8 cellular contexts compared by ENCODE assay signal in genomic region chr3:42490243-42490642, GRCh38. TPM values are rescaled to one million over a fixed set of nuclear protein-coding genes. Genes with fewer than 3 reads are reported as not detected.
A peak's percentile ranks its signal among the peaks of the same experiment; 100 is the strongest.
DNase-seq lines count a peak whose midpoint lies in the region; ATAC-seq and TF ChIP-seq lines count a peak whose summit lies in the region.

No MANE protein-coding gene starts in this region.

- no peak overlapping the region for H3K27ac ChIP-seq in naive thymus-derived CD4-positive, alpha-beta T cell (ENCODE audit: low read depth, low read length)
- H3K27ac ChIP-seq in neural progenitor cell: no peak overlapping the region

- no peaks in the 10 kb centered on the region for H3K9me3 ChIP-seq in naive thymus-derived CD4-positive, alpha-beta T cell (ENCODE audit: control insufficient read depth in 2 of 3, low read length in 3 of 3)
- H3K9me3 ChIP-seq in neural progenitor cell (ENCODE audit: low read depth): no peaks in the 10 kb centered on the region

- TF ChIP-seq POLR2A in GM18505 (IDR thresholded peaks at IDR 0.05; ENCODE audit: borderline replicate concordance, extremely low read depth, insufficient read depth, insufficient read length): no peak

- no peak overlapping the region for H2AFZ ChIP-seq in neural progenitor cell (replicated peaks)

- peak overlapping the region in 1 of 9 donors; percentile 9 for H3K27ac Mint-ChIP-seq in naive thymus-derived CD4-positive, alpha-beta T cell
- no peak overlapping the region for H3K27ac Mint-ChIP-seq in neural progenitor cell
- H3K27ac Mint-ChIP-seq in natural killer cell treated with Interleukin-12 subunit alpha and Interleukin-12 subunit beta and Interleukin-15 and Interleukin-18, amount 100 ng/mL, for 72 hours: no peak overlapping the region

- H3K4me3 Mint-ChIP-seq in naive thymus-derived CD4-positive, alpha-beta T cell: no peak overlapping the region
- no peak overlapping the region for H3K4me3 Mint-ChIP-seq in neural progenitor cell
- H3K4me3 Mint-ChIP-seq in natural killer cell treated with Interleukin-12 subunit alpha and Interleukin-12 subunit beta and Interleukin-15 and Interleukin-18, amount 100 ng/mL, for 72 hours: no peak overlapping the region

- H3K79me2 ChIP-seq in neural progenitor cell (ENCODE audit: low read depth): no peaks in the 10 kb centered on the region

- H3F3A ChIP-seq in neural progenitor cell (ENCODE audit: low read depth): no peaks in the 10 kb centered on the region

- no peaks in the 10 kb centered on the region for H3K36me3 Mint-ChIP-seq in naive thymus-derived CD4-positive, alpha-beta T cell
- no peaks in the 10 kb centered on the region for H3K36me3 Mint-ChIP-seq in neural progenitor cell
- no peaks in the 10 kb centered on the region for H3K36me3 Mint-ChIP-seq in natural killer cell treated with Interleukin-12 subunit alpha and Interleukin-12 subunit beta and Interleukin-15 and Interleukin-18, amount 100 ng/mL, for 72 hours

- in situ Hi-C loops in T47D (cut with HindIII; ENCODE audit: low pct_unique_long_range_greater_than_20kb, low sequenced_read_pairs): no loop called here

- DNase-seq in Kasumi-1 (lab: John Stamatoyannopoulos, UW) (peak; percentile 92 to 95), T47D (ENCODE audit: low read depth in 1 of 2, low spot score in 1 of 2) (peak; percentile 55 to 98), OCI-M2 (lab: John Stamatoyannopoulos, UW; ENCODE audit: unreplicated experiment) (no peak), neural progenitor cell (ENCODE audit: low spot score) (no peak)
- no peak for DNase-seq in naive thymus-derived CD4-positive, alpha-beta T cell
- no peak for DNase-seq in natural killer cell treated with Interleukin-12 subunit alpha and Interleukin-12 subunit beta and Interleukin-15 and Interleukin-18, amount 100 ng/mL, for 72 hours (ENCODE audit: low spot score)

- H3K4me1 ChIP-seq in naive thymus-derived CD4-positive, alpha-beta T cell (ENCODE audit: control insufficient read depth in 2 of 2, insufficient read depth in 2 of 2, low read length in 2 of 2): no peaks in the 10 kb centered on the region
- H3K4me1 ChIP-seq in neural progenitor cell: no peaks in the 10 kb centered on the region

- POLR2A ChIA-PET in naive thymus-derived CD4-positive, alpha-beta T cell (lab: Charles Lee): interaction anchor here (0.6 kb wide), 1 partner anchor 142 kb away, joined by 3 read pairs; no protein-coding TSS in a partner anchor

- no peak overlapping the region for H3K9ac ChIP-seq in neural progenitor cell

- H4K20me1 ChIP-seq in neural progenitor cell (ENCODE audit: low read depth): no peaks in the 10 kb centered on the region

- no peak for TF ChIP-seq CTCF in neural progenitor cell (IDR thresholded peaks at IDR 0.05)

- intact Hi-C loops in naive thymus-derived CD4-positive, alpha-beta T cell (cut with micrococcal nuclease): no loop called here

- H3K36me3 ChIP-seq in naive thymus-derived CD4-positive, alpha-beta T cell (ENCODE audit: control insufficient read depth in 2 of 3, insufficient read depth in 3 of 3, low read length in 3 of 3): no peaks in the 10 kb centered on the region
- no peaks in the 10 kb centered on the region for H3K36me3 ChIP-seq in neural progenitor cell

- H3K9me3 Mint-ChIP-seq in naive thymus-derived CD4-positive, alpha-beta T cell: no peaks in the 10 kb centered on the region
- H3K9me3 Mint-ChIP-seq in neural progenitor cell: no peaks in the 10 kb centered on the region
- no peaks in the 10 kb centered on the region for H3K9me3 Mint-ChIP-seq in natural killer cell treated with Interleukin-12 subunit alpha and Interleukin-12 subunit beta and Interleukin-15 and Interleukin-18, amount 100 ng/mL, for 72 hours

- H3K27me3 Mint-ChIP-seq in naive thymus-derived CD4-positive, alpha-beta T cell: peaks cover 0 to 17% (median 3%) of the 10 kb centered on the region in 5 donors
- H3K27me3 Mint-ChIP-seq in neural progenitor cell (ENCODE audit: insufficient read depth, low read depth): peaks cover 3% of the 10 kb centered on the region
- H3K27me3 Mint-ChIP-seq in natural killer cell treated with Interleukin-12 subunit alpha and Interleukin-12 subunit beta and Interleukin-15 and Interleukin-18, amount 100 ng/mL, for 72 hours: peaks cover 3 to 12% of the 10 kb centered on the region in 2 donors

- no peaks in the 10 kb centered on the region for H3K27me3 ChIP-seq in naive thymus-derived CD4-positive, alpha-beta T cell (ENCODE audit: control insufficient read depth in 2 of 2, insufficient read depth in 2 of 2, low read length in 2 of 2)
- no peaks in the 10 kb centered on the region for H3K27me3 ChIP-seq in neural progenitor cell

- H3K4me2 ChIP-seq in neural progenitor cell: no peak overlapping the region

- peaks cover 0 to 7% (median 0%) of the 10 kb centered on the region in 7 donors for H3K4me1 Mint-ChIP-seq in naive thymus-derived CD4-positive, alpha-beta T cell
- H3K4me1 Mint-ChIP-seq in neural progenitor cell: no peaks in the 10 kb centered on the region
- no peaks in the 10 kb centered on the region for H3K4me1 Mint-ChIP-seq in natural killer cell treated with Interleukin-12 subunit alpha and Interleukin-12 subunit beta and Interleukin-15 and Interleukin-18, amount 100 ng/mL, for 72 hours (ENCODE audit: low read depth in 2 of 2)

- CTCF ChIA-PET in naive thymus-derived CD4-positive, alpha-beta T cell (lab: Charles Lee): no interaction called here

- ATAC-seq in GM18505 (IDR thresholded peaks at IDR 0.05; ENCODE audit: unreplicated experiment) (peak; percentile 98), GM21786 (IDR thresholded peaks at IDR 0.05; ENCODE audit: unreplicated experiment) (peak; percentile 99)
- ATAC-seq in naive thymus-derived CD4-positive, alpha-beta T cell: peak; percentile 83
- no peak for ATAC-seq in natural killer cell treated with Interleukin-12 subunit alpha and Interleukin-12 subunit beta and Interleukin-15 and Interleukin-18, amount 100 ng/mL, for 72 hours

- no peak overlapping the region for H3K4me3 ChIP-seq in naive thymus-derived CD4-positive, alpha-beta T cell (ENCODE audit: low read length)
- no peak overlapping the region for H3K4me3 ChIP-seq in neural progenitor cell

RNA-seq across cellular contexts. Expression of gene VIPR1, which starts 12.2 kb away (rescaled TPM):
- total RNA-seq in naive thymus-derived CD4-positive, alpha-beta T cell: 100 to 1,000 TPM in 2 of 5 experiments, 10 to 100 TPM in 2, 1 to 10 TPM in 1; 8.0 to 133 (median 70.5) TPM
- 10 to 100 TPM; 30.5 to 44.8 TPM for polyA plus RNA-seq in naive thymus-derived CD4-positive, alpha-beta T cell
- 1.4 and 2.9 TPM in 2 replicates for total RNA-seq in neural progenitor cell (ENCODE audit: low replicate concordance)
- under 1 TPM in 1 of 2 donors, not detected in 1; 0.69 TPM for total RNA-seq in natural killer cell treated with Interleukin-12 subunit alpha and Interleukin-12 subunit beta and Interleukin-15 and Interleukin-18, amount 100 ng/mL, for 72 hours

Comparison
In these comparisons a context has a peak if more than half of its experiments do, and no peak if none do; other contexts are left out.
1. ATAC-seq: peak in GM18505 (single experiment), GM21786 (single experiment) and naive thymus-derived CD4-positive, alpha-beta T cell (single experiment); none in natural killer cell treated with Interleukin-12 subunit alpha and Interleukin-12 subunit beta and Interleukin-15 and Interleukin-18, amount 100 ng/mL, for 72 hours (0 of 2).
2. DNase-seq: peak in Kasumi-1 (2 of 2) and T47D (2 of 2); none in naive thymus-derived CD4-positive, alpha-beta T cell (0 of 9), OCI-M2 (single experiment), neural progenitor cell (single experiment) and natural killer cell treated with Interleukin-12 subunit alpha and Interleukin-12 subunit beta and Interleukin-15 and Interleukin-18, amount 100 ng/mL, for 72 hours (single experiment).